17 cellular contexts compared by ENCODE assay signal in genomic region chr3:46091971-46092703, GRCh38.
DNase-seq lines count a peak whose midpoint lies in the region; ATAC-seq, FAIRE-seq and TF ChIP-seq lines count a peak whose summit lies in the region.
"Had no signal": no experiment of that assay in that cellular context is flagged by ENCODE, and none has a peak within 500 bp of the region (broad histone marks: within the 10 kb centered on the region; RNA-seq: fewer than 3 reads in every experiment).

No MANE protein-coding gene starts in this region.

- H3K4me2 ChIP-seq in KMS-11: peak overlapping the region; percentile 86

- ATAC-seq in psoas muscle: no peak
- no peak for ATAC-seq in HG03521 (IDR thresholded peaks at IDR 0.05; ENCODE audit: unreplicated experiment)
- ATAC-seq: left cardiac atrium had no signal

- 74 to 75% (median 74%) methylated on average over 4 of the region's 4 CpGs for WGBS in psoas muscle, 3 donors

- H3K4me3 ChIP-seq in KMS-11 (IDR thresholded peaks at IDR 0.05; ENCODE audit: insufficient read depth, low read depth, low read length) (no peak overlapping the region), psoas muscle (no peak overlapping the region)
- H3K4me3 ChIP-seq: SJCRH30, skin epidermis, tibial artery had no signal

- H3K9me3 ChIP-seq in psoas muscle: no peaks in the 10 kb centered on the region
- H3K9me3 ChIP-seq: BE2C, SJCRH30, tibial artery had no signal

- no peaks in the 10 kb centered on the region for H3K27me3 Mint-ChIP-seq in dendritic cell treated with granulocyte-macrophage colony-stimulating factor and Interleukin-4, amounts not matched to agents 40 ng/mL and 50 ng/mL, for 4 days

- H3K4me1 ChIP-seq in KMS-11 (ENCODE audit: low read depth, poor library complexity, severe bottlenecking) (peaks cover 95% of the 10 kb centered on the region), psoas muscle (peaks cover 3% of the 10 kb centered on the region)
- H3K4me1 ChIP-seq: BE2C, SJCRH30, tibial artery had no signal

- intact Hi-C loops in dendritic cell treated with granulocyte-macrophage colony-stimulating factor and Interleukin-4, amounts not matched to agents 40 ng/mL and 50 ng/mL, for 4 days (cut with micrococcal nuclease): no loop called here
- intact Hi-C loops in psoas muscle (cut with DNase I): no loop called here

- H3K9ac ChIP-seq in KMS-11: peak overlapping the region; percentile 22; the same call in 1 of the 2 replicates

- H3K27me3 ChIP-seq in KMS-11 (ENCODE audit: insufficient read depth, low read depth) (no peaks in the 10 kb centered on the region), psoas muscle (ENCODE audit: insufficient read depth in 3 of 3, low read length in 2 of 3) (no peaks in the 10 kb centered on the region)
- H3K27me3 ChIP-seq: BE2C, SJCRH30, tibial artery had no signal

- H2AFZ ChIP-seq in KMS-11 (ENCODE audit: low read depth): no peak overlapping the region

- H3K36me3 ChIP-seq in KMS-11 (ENCODE audit: insufficient read depth) (no peaks in the 10 kb centered on the region), psoas muscle (ENCODE audit: insufficient read depth in 1 of 2, low read depth in 1 of 2) (no peaks in the 10 kb centered on the region)
- H3K36me3 ChIP-seq: BE2C, SJCRH30, tibial artery had no signal

- peaks cover 97% of the 10 kb centered on the region for H3K4me1 Mint-ChIP-seq in dendritic cell treated with granulocyte-macrophage colony-stimulating factor and Interleukin-4, amounts not matched to agents 40 ng/mL and 50 ng/mL, for 4 days (ENCODE audit: low read depth)

- FAIRE-seq in GM12891 (lab: Jason Lieb, UNC): peak; percentile 45

- H3K27ac ChIP-seq in KMS-11 (peak overlapping the region; percentile 51), psoas muscle (no peak overlapping the region)
- H3K27ac ChIP-seq: SJCRH30, tibial artery had no signal

- no peaks in the 10 kb centered on the region for H4K20me1 ChIP-seq in KMS-11 (ENCODE audit: insufficient read depth)

- TF ChIP-seq CTCF in KMS-11 (conservative IDR thresholded peaks at IDR 0.05; ENCODE audit: low read depth, low read length) (no peak), GM13976 (IDR thresholded peaks at IDR 0.05; ENCODE audit: borderline replicate concordance, control extremely low read depth, extremely low read depth, insufficient read depth, missing control alignments) (no peak), psoas muscle (IDR thresholded peaks at IDR 0.05) (no peak)

- DNase-seq in Caki2 (ENCODE audit: low read depth) (peak; percentile 22), GM12891 (ENCODE audit: insufficient read length, low spot score) (no peak), GM13976 (ENCODE audit: low spot score) (no peak), NCI-H1694 (lab: John Stamatoyannopoulos, UW) (no peak), psoas muscle (no peak)
- DNase-seq: activated CD4-positive, alpha-beta T cell treated with anti-CD3 and anti-CD28 coated beads, Interleukin-2, amount 10 ng/mL, durations not matched to agents 7 days and 5 days; BE2C; left cardiac atrium; NCI-H2171; NK-92 treated with Interleukin-12 subunit alpha and Interleukin-12 subunit beta, amount 100 ng/mL, for 24 hours; SJCRH30; T1000; tibial artery had no signal

- H3K79me2 ChIP-seq in KMS-11 (ENCODE audit: insufficient read depth, low read depth): no peaks in the 10 kb centered on the region

- in situ Hi-C loops in Caki2 (cut with HindIII; ENCODE audit: low pct_unique_long_range_greater_than_20kb, low sequenced_read_pairs) (no loop called here), GM13976 (cut with MboI; ENCODE audit: low sequenced_read_pairs, unreplicated experiment) (loop anchor here (10.0 kb wide), 1 partner anchor 93 kb away; no protein-coding TSS in a partner anchor)

- H3K4me3 Mint-ChIP-seq in dendritic cell treated with granulocyte-macrophage colony-stimulating factor and Interleukin-4, amounts not matched to agents 40 ng/mL and 50 ng/mL, for 4 days: no peak overlapping the region
- H3K4me3 Mint-ChIP-seq: activated CD4-positive, alpha-beta T cell treated with anti-CD3 and anti-CD28 coated beads, Interleukin-2, amount 10 ng/mL, durations not matched to agents 7 days and 5 days had no signal

- no peaks in the 10 kb centered on the region for H3K36me3 Mint-ChIP-seq in dendritic cell treated with granulocyte-macrophage colony-stimulating factor and Interleukin-4, amounts not matched to agents 40 ng/mL and 50 ng/mL, for 4 days (ENCODE audit: low read depth)

- peak overlapping the region; percentile 100 for H3K27ac Mint-ChIP-seq in dendritic cell treated with granulocyte-macrophage colony-stimulating factor and Interleukin-4, amounts not matched to agents 40 ng/mL and 50 ng/mL, for 4 days
- H3K27ac Mint-ChIP-seq: activated CD4-positive, alpha-beta T cell treated with anti-CD3 and anti-CD28 coated beads, Interleukin-2, amount 10 ng/mL, durations not matched to agents 7 days and 5 days had no signal

- no peak for TF ChIP-seq POLR2A in GM12891 (IDR thresholded peaks at IDR 0.05; ENCODE audit: low read depth, low read length)

- no peaks in the 10 kb centered on the region for H3K9me3 Mint-ChIP-seq in dendritic cell treated with granulocyte-macrophage colony-stimulating factor and Interleukin-4, amounts not matched to agents 40 ng/mL and 50 ng/mL, for 4 days

TF ChIP-seq in GM12891, 5 proteins besides CTCF, POLR2A, EP300 and RAD21:
- no peak for TF ChIP-seq POU2F2 (IDR thresholded peaks at IDR 0.05; ENCODE audit: low read depth, low read length)
- no peak for TF ChIP-seq TAF1 (IDR thresholded peaks at IDR 0.05; ENCODE audit: low read depth, low read length)
- TF ChIP-seq POLR2AphosphoS5 (IDR thresholded peaks at IDR 0.05; ENCODE audit: low read depth, low read length): no peak
- TF ChIP-seq PAX5 (IDR thresholded peaks at IDR 0.05; ENCODE audit: insufficient read depth, low read length, severe bottlenecking): no peak
- no peak for TF ChIP-seq SPI1 (IDR thresholded peaks at IDR 0.05; ENCODE audit: low read depth, low read length)
TF ChIP-seq in GM12891: peak in this region for 0.
